1 cellular context compared by ENCODE assay signal in the genomic region with DNA sequence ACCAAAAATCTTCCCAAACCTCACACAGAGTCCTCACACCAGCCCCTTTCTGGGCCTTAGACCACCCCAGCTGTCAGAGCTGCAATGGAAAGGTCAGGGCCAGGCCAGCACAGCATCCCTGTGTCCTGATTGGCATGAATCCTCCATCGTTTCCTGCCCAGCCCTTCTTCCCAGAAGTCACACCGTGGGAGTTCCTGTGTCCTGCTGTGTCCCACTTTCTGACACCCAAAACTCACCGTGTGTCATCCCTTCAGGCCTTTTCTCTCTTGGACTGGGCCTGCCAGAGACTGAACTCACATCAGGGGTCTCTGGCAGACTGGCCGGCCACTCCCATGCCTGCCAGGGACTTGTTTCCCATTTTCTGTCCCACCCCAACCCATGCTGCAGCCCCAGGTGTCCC.
TF ChIP-seq lines count a peak whose summit lies in the region.

No MANE protein-coding gene starts in this region.

TF ChIP-seq in HEK293, 187 proteins besides CTCF, POLR2A, EP300 and RAD21:
- TF ChIP-seq, protein P1, sequence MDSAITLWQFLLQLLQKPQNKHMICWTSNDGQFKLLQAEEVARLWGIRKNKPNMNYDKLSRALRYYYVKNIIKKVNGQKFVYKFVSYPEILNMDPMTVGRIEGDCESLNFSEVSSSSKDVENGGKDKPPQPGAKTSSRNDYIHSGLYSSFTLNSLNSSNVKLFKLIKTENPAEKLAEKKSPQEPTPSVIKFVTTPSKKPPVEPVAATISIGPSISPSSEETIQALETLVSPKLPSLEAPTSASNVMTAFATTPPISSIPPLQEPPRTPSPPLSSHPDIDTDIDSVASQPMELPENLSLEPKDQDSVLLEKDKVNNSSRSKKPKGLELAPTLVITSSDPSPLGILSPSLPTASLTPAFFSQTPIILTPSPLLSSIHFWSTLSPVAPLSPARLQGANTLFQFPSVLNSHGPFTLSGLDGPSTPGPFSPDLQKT (IDR thresholded peaks at IDR 0.05; ENCODE audit: borderline replicate concordance, low read depth, low read length), result no peak
- TF ChIP-seq ZIC2 (tag by site-specific recombination; IDR thresholded peaks at IDR 0.05), result peak; percentile 85
TF ChIP-seq in HEK293: peak in this region for 1.
